In genomic region chr14:89720741-89721315, GRCh38 we compare ENCODE assay signal across 8 cellular contexts.
DNase-seq lines count a peak whose midpoint lies in the region; ATAC-seq, FAIRE-seq and TF ChIP-seq lines count a peak whose summit lies in the region.

No MANE protein-coding gene starts in this region.

- H3K4me3 ChIP-seq in muscle layer of duodenum (ENCODE audit: low read depth in 1 of 2, low read length in 2 of 2) (no peak overlapping the region), upper lobe of right lung (no peak overlapping the region)

- H3K4me1 ChIP-seq in muscle layer of duodenum (ENCODE audit: control insufficient read depth in 1 of 2, insufficient read depth in 2 of 2, low read length in 2 of 2) (peaks cover 0 to 7% of the 10 kb centered on the region in 2 donors), upper lobe of right lung (peaks cover 22% of the 10 kb centered on the region)

- POLR2A ChIA-PET in activated naive CD8-positive, alpha-beta T cell treated with anti-CD3 and anti-CD28 coated beads, Interleukin-2, amount 10 ng/mL, durations not matched to agents 7 days and 5 days (lab: Charles Lee) = interaction anchor here (0.6 to 3.0 kb wide), 15 partner anchors 17 to 344 kb away, joined by 3 to 40 read pairs (median 5); no protein-coding TSS in a partner anchor

- H3K4me1 Mint-ChIP-seq in activated naive CD8-positive, alpha-beta T cell treated with anti-CD3 and anti-CD28 coated beads, Interleukin-2, amount 10 ng/mL, durations not matched to agents 7 days and 5 days = peaks cover 69% of the 10 kb centered on the region

- H3K4me3 Mint-ChIP-seq in activated naive CD8-positive, alpha-beta T cell treated with anti-CD3 and anti-CD28 coated beads, Interleukin-2, amount 10 ng/mL, durations not matched to agents 7 days and 5 days = peak overlapping the region; percentile 74

- intact Hi-C loops in upper lobe of right lung (cut with DNase I) = no loop called here

- H3K9me3 Mint-ChIP-seq in activated naive CD8-positive, alpha-beta T cell treated with anti-CD3 and anti-CD28 coated beads, Interleukin-2, amount 10 ng/mL, durations not matched to agents 7 days and 5 days = no peaks in the 10 kb centered on the region

- H3K36me3 Mint-ChIP-seq in activated naive CD8-positive, alpha-beta T cell treated with anti-CD3 and anti-CD28 coated beads, Interleukin-2, amount 10 ng/mL, durations not matched to agents 7 days and 5 days = peaks cover 11% of the 10 kb centered on the region

- FAIRE-seq in frontal cortex (lab: Jason Lieb, UNC) = no peak

- H3K27me3 ChIP-seq in muscle layer of duodenum (ENCODE audit: low read depth, low read length) = no peaks in the 10 kb centered on the region
- H3K27me3 ChIP-seq in upper lobe of right lung = no peaks in the 10 kb centered on the region

- no peaks in the 10 kb centered on the region for H3K27me3 Mint-ChIP-seq in activated naive CD8-positive, alpha-beta T cell treated with anti-CD3 and anti-CD28 coated beads, Interleukin-2, amount 10 ng/mL, durations not matched to agents 7 days and 5 days

- H3K27ac ChIP-seq in muscle layer of duodenum (ENCODE audit: low read length) (peak overlapping the region; percentile 10), upper lobe of right lung (peak overlapping the region; percentile 58)

- DNase-seq in T follicular helper cell (ENCODE audit: low read depth) (peak; percentile 54), upper lobe of right lung (peak; percentile 67), frontal cortex (ENCODE audit: low spot score in 2 of 2) (no peak), NCI-H446 (lab: John Stamatoyannopoulos, UW) (no peak)
- DNase-seq in activated naive CD8-positive, alpha-beta T cell treated with anti-CD3 and anti-CD28 coated beads, Interleukin-2, amount 10 ng/mL, durations not matched to agents 7 days and 5 days = peak; percentile 73

- no peaks in the 10 kb centered on the region for H3K9me3 ChIP-seq in muscle layer of duodenum (ENCODE audit: control insufficient read depth in 1 of 2, low read length in 2 of 2)
- H3K9me3 ChIP-seq in upper lobe of right lung = no peaks in the 10 kb centered on the region

- TF ChIP-seq CTCF in upper lobe of right lung (IDR thresholded peaks at IDR 0.05) = no peak

- peak overlapping the region; percentile 95 for H3K27ac Mint-ChIP-seq in activated naive CD8-positive, alpha-beta T cell treated with anti-CD3 and anti-CD28 coated beads, Interleukin-2, amount 10 ng/mL, durations not matched to agents 7 days and 5 days

- H3K36me3 ChIP-seq in muscle layer of duodenum (ENCODE audit: control insufficient read depth in 1 of 2, insufficient read depth in 2 of 2, low read length in 2 of 2) (no peaks in the 10 kb centered on the region), upper lobe of right lung (no peaks in the 10 kb centered on the region)

- ATAC-seq in GM18858 (IDR thresholded peaks at IDR 0.05; ENCODE audit: unreplicated experiment) (peak; percentile 69), HG03039 (IDR thresholded peaks at IDR 0.05; ENCODE audit: unreplicated experiment) (peak; percentile 55), upper lobe of right lung (peak; percentile 95)
- peak; percentile 85 for ATAC-seq in activated naive CD8-positive, alpha-beta T cell treated with anti-CD3 and anti-CD28 coated beads, Interleukin-2, amount 10 ng/mL, durations not matched to agents 7 days and 5 days (ENCODE audit: low read depth)

Comparison
In these comparisons a context has a peak if more than half of its experiments do, and no peak if none do; other contexts are left out.
1. DNase-seq: peak in T follicular helper cell (single experiment), activated naive CD8-positive, alpha-beta T cell treated with anti-CD3 and anti-CD28 coated beads, Interleukin-2, amount 10 ng/mL, durations not matched to agents 7 days and 5 days (single experiment) and upper lobe of right lung (single experiment); none in frontal cortex (0 of 2) and NCI-H446 (0 of 2).
2. Peak in every context shown above with its lines, with median percentiles within 50 percentile points of each other: ATAC-seq.